In genomic region chr3:52739725-52740124, GRCh38 we compare ENCODE assay signal across 1 cellular context.
TF ChIP-seq lines count a peak whose summit lies in the region.

No MANE protein-coding gene starts in this region.

TF ChIP-seq in HepG2, 621 proteins besides CTCF, POLR2A, EP300 and RAD21:
- TF ChIP-seq HNF4A (CRISPR knock-in tag; IDR thresholded peaks at IDR 0.05) (peak; percentile 42; the same call in 1 of the 2 replicates), ZNF556 (CRISPR knock-in tag; IDR thresholded peaks at IDR 0.05; ENCODE audit: borderline replicate concordance) (no peak)
